In genomic region chr3:50358927-50359759, GRCh38 we compare ENCODE assay signal across 8 cellular contexts. TPM values are rescaled to one million over a fixed set of nuclear protein-coding genes. Genes with fewer than 3 reads are reported as not detected.
DNase-seq lines count a peak whose midpoint lies in the region; ATAC-seq, FAIRE-seq and TF ChIP-seq lines count a peak whose summit lies in the region.

A gene with protein sequence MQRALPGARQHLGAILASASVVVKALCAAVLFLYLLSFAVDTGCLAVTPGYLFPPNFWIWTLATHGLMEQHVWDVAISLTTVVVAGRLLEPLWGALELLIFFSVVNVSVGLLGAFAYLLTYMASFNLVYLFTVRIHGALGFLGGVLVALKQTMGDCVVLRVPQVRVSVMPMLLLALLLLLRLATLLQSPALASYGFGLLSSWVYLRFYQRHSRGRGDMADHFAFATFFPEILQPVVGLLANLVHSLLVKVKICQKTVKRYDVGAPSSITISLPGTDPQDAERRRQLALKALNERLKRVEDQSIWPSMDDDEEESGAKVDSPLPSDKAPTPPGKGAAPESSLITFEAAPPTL (minus strand): TSS chr3:50359521. CDS start chr3:50359063, 458 bp downstream.

- no peaks in the 10 kb centered on the region for H3K9me3 Mint-ChIP-seq in T-helper 2 cell treated with Interferon-gamma antibody and Interleukin-4, amounts not matched to agents 5 μg/mL and 100 μg/mL, for 36 hours

- H3K4me3 ChIP-seq in ascending aorta (peak within 1 kb of the TSS; percentile 87 to 92), right atrium auricular region (peak within 1 kb of the TSS; percentile 78 to 90), psoas muscle (peak within 1 kb of the TSS; percentile 82)

- intact Hi-C loops in ascending aorta (cut with DNase I) (loop anchor here (1.0 to 5.0 kb wide), 4 partner anchors 9 to 253 kb away; partner anchors contain the start of genes C3orf18, CISH, CYB561D2 and NPRL2), psoas muscle (cut with DNase I) (no loop called here)

- DNase-seq in NCI-H1930 (lab: John Stamatoyannopoulos, UW), result peak; percentile 90 to 94
- DNase-seq in T-helper 2 cell treated with Interferon-gamma antibody and Interleukin-4, amounts not matched to agents 5 μg/mL and 100 μg/mL, for 36 hours (ENCODE audit: low spot score), result peak; percentile 96
- peak; percentile 96 to 99 for DNase-seq in ascending aorta (ENCODE audit: low spot score in 2 of 2)
- DNase-seq in right atrium auricular region (ENCODE audit: low spot score), result peak; percentile 97
- DNase-seq in psoas muscle, result peak; percentile 96 to 98
- DNase-seq in urothelium cell line (ENCODE audit: low spot score), result peak; percentile 99

- peak; percentile 98 for FAIRE-seq in urothelium cell line (lab: Jason Lieb, UNC)

- peak; percentile 99 for ATAC-seq in GM18502 (IDR thresholded peaks at IDR 0.05; ENCODE audit: poor library complexity, unreplicated experiment)
- ATAC-seq in HG02970 (IDR thresholded peaks at IDR 0.05; ENCODE audit: low FRiP score, unreplicated experiment), result peak; percentile 95
- peak; percentile 96 to 98 (median 96) for ATAC-seq in psoas muscle

- WGBS in psoas muscle, 3 donors, result 0 to 1% (median 1%) methylated on average over 51 to 62 of the region's 62 CpGs

- H3K9me3 ChIP-seq in ascending aorta, result no peaks in the 10 kb centered on the region
- H3K9me3 ChIP-seq in right atrium auricular region, result no peaks in the 10 kb centered on the region
- no peaks in the 10 kb centered on the region for H3K9me3 ChIP-seq in psoas muscle

- H3K4me3 Mint-ChIP-seq in T-helper 2 cell treated with Interferon-gamma antibody and Interleukin-4, amounts not matched to agents 5 μg/mL and 100 μg/mL, for 36 hours, result peak within 1 kb of the TSS; percentile 98

- H3K27me3 ChIP-seq in ascending aorta (no peaks in the 10 kb centered on the region), right atrium auricular region (no peaks in the 10 kb centered on the region), psoas muscle (ENCODE audit: insufficient read depth in 3 of 3, low read length in 2 of 3) (no peaks in the 10 kb centered on the region)

- H3K36me3 Mint-ChIP-seq in T-helper 2 cell treated with Interferon-gamma antibody and Interleukin-4, amounts not matched to agents 5 μg/mL and 100 μg/mL, for 36 hours (ENCODE audit: low read depth), result peaks cover 24% of the 10 kb centered on the region

- H3K4me1 ChIP-seq in ascending aorta, result peaks cover 14 to 33% of the 10 kb centered on the region in 2 donors
- H3K4me1 ChIP-seq in right atrium auricular region, result peaks cover 0 to 52% of the 10 kb centered on the region in 2 donors
- peaks cover 37% of the 10 kb centered on the region for H3K4me1 ChIP-seq in psoas muscle

- H3K36me3 ChIP-seq in ascending aorta, result peaks cover 11 to 32% of the 10 kb centered on the region in 2 donors
- H3K36me3 ChIP-seq in right atrium auricular region, result peaks cover 19% of the 10 kb centered on the region
- peaks cover 0 to 31% of the 10 kb centered on the region in 2 donors for H3K36me3 ChIP-seq in psoas muscle (ENCODE audit: insufficient read depth in 1 of 2, low read depth in 1 of 2)

- TF ChIP-seq CTCF in ascending aorta (IDR thresholded peaks at IDR 0.05), result no peak
- TF ChIP-seq CTCF in right atrium auricular region (IDR thresholded peaks at IDR 0.05), result no peak
- TF ChIP-seq CTCF in psoas muscle (IDR thresholded peaks at IDR 0.05), result no peak

- peaks cover 31% of the 10 kb centered on the region for H3K4me1 Mint-ChIP-seq in T-helper 2 cell treated with Interferon-gamma antibody and Interleukin-4, amounts not matched to agents 5 μg/mL and 100 μg/mL, for 36 hours (ENCODE audit: low read depth)

- H3K27me3 Mint-ChIP-seq in T-helper 2 cell treated with Interferon-gamma antibody and Interleukin-4, amounts not matched to agents 5 μg/mL and 100 μg/mL, for 36 hours (ENCODE audit: low read depth), result no peaks in the 10 kb centered on the region

- peak within 1 kb of the TSS; percentile 89 to 90 for H3K27ac ChIP-seq in ascending aorta
- peak within 1 kb of the TSS; percentile 89 to 90 for H3K27ac ChIP-seq in right atrium auricular region
- H3K27ac ChIP-seq in psoas muscle, result peak within 1 kb of the TSS; percentile 95

- peak within 1 kb of the TSS; percentile 95 for H3K27ac Mint-ChIP-seq in T-helper 2 cell treated with Interferon-gamma antibody and Interleukin-4, amounts not matched to agents 5 μg/mL and 100 μg/mL, for 36 hours

RNA-seq across cellular contexts. Expression of the gene that starts here (rescaled TPM):
- 55.7 TPM for total RNA-seq in ascending aorta
- 10 to 100 TPM; 37.1 to 47.4 TPM for total RNA-seq in right atrium auricular region
- total RNA-seq in psoas muscle, result 10 to 100 TPM; 20.4 to 29.1 (median 23.2) TPM
- 10 to 100 TPM; 29.7 to 49.6 (median 42.7) TPM for polyA plus RNA-seq in psoas muscle

Comparison
In these comparisons a context has a peak if more than half of its experiments do, and no peak if none do; other contexts are left out.
1. Peak in every context shown above with its lines: DNase-seq, ATAC-seq, H3K4me3 ChIP-seq and H3K27ac ChIP-seq.